ENCODE assay signal across 9 cellular contexts in the genomic region with DNA sequence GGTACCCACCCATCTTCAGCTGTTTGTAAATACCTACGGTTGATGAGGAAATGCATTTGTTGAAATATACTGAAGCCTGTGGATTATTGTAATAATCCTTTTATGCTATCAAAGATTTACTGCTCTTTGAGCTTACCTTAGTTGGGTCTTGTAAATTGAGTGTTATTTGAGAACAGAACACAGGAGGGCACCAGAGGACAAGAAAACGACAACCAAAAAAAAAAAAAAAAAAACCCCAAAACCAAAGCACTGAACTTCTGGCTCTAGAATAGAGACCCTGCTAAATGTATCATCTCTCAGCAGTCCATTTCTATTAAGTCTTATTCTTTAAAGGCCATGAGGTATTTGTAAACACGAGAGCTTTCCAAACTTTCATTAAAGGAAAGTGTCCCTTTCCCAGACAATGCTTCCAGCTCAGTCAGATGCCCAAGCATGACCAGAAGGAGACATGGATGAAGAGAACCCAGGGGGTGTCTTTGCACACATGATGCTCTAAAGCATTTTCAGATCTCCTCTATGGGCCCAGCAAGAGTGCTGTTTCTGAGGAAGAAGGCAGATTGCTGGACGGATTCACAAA.
A peak's percentile ranks its signal among the peaks of the same experiment; 100 is the strongest.
DNase-seq lines count a peak whose midpoint lies in the region; ATAC-seq and TF ChIP-seq lines count a peak whose summit lies in the region.
"Had no signal": no experiment of that assay in that cellular context is flagged by ENCODE, and none has a peak within 500 bp of the region (broad histone marks: within the 10 kb centered on the region; RNA-seq: fewer than 3 reads in every experiment).

No MANE protein-coding gene starts in this region.

- TF ChIP-seq CTCF in 22Rv1 (IDR thresholded peaks at IDR 0.05) = peak; percentile 63
- TF ChIP-seq CTCF in GM12872 (IDR thresholded peaks at IDR 0.05; ENCODE audit: insufficient read depth, low read depth, low read length) = peak; percentile 33; the same call in 1 of the 3 replicates
- peak in 4 of 6 experiments; percentile 4 to 32 (median 21) for TF ChIP-seq CTCF in esophagus squamous epithelium (IDR thresholded peaks at IDR 0.05)

- WGBS in esophagus squamous epithelium, 2 donors = 4 to 7% methylated on average over 3 to 4 of the region's 4 CpGs

- H3K27me3 ChIP-seq in esophagus squamous epithelium = peaks cover 0 to 5% (median 0%) of the 10 kb centered on the region in 4 donors

- no peaks in the 10 kb centered on the region for H3K9me3 Mint-ChIP-seq in activated T-helper 17 cell treated with anti-CD3 and anti-CD28 coated beads, Interleukin-2, amount 50 U/mL, for 72 hours
- H3K9me3 Mint-ChIP-seq: activated naive CD8-positive, alpha-beta T cell treated with anti-CD3 and anti-CD28 coated beads, Interleukin-2, amount 10 ng/mL, durations not matched to agents 7 days and 5 days had no signal

- H3K36me3 Mint-ChIP-seq in activated T-helper 17 cell treated with anti-CD3 and anti-CD28 coated beads, Interleukin-2, amount 50 U/mL, for 72 hours (ENCODE audit: low read depth) = no peaks in the 10 kb centered on the region
- H3K36me3 Mint-ChIP-seq: activated naive CD8-positive, alpha-beta T cell treated with anti-CD3 and anti-CD28 coated beads, Interleukin-2, amount 10 ng/mL, durations not matched to agents 7 days and 5 days had no signal

- DNase-seq in NCI-H69 (lab: John Stamatoyannopoulos, UW) (peak; percentile 55), esophagus squamous epithelium (lab: John Stamatoyannopoulos, UW) (no peak), superior temporal gyrus (ENCODE audit: extremely low spot score) (peak; percentile 71), left cardiac atrium (no peak), DMS114 treated with DMSO at 0.1 percent for 48 hours (lab: John Stamatoyannopoulos, UW; ENCODE audit: unreplicated experiment) (no peak)
- DNase-seq: activated naive CD8-positive, alpha-beta T cell treated with anti-CD3 and anti-CD28 coated beads, Interleukin-2, amount 10 ng/mL, durations not matched to agents 7 days and 5 days had no signal

- H3K4me1 Mint-ChIP-seq in activated T-helper 17 cell treated with anti-CD3 and anti-CD28 coated beads, Interleukin-2, amount 50 U/mL, for 72 hours = no peaks in the 10 kb centered on the region
- H3K4me1 Mint-ChIP-seq: activated naive CD8-positive, alpha-beta T cell treated with anti-CD3 and anti-CD28 coated beads, Interleukin-2, amount 10 ng/mL, durations not matched to agents 7 days and 5 days had no signal

- peaks cover 11% of the 10 kb centered on the region for H3K27me3 Mint-ChIP-seq in activated T-helper 17 cell treated with anti-CD3 and anti-CD28 coated beads, Interleukin-2, amount 50 U/mL, for 72 hours
- H3K27me3 Mint-ChIP-seq: activated naive CD8-positive, alpha-beta T cell treated with anti-CD3 and anti-CD28 coated beads, Interleukin-2, amount 10 ng/mL, durations not matched to agents 7 days and 5 days had no signal

- TF ChIP-seq POLR2A in esophagus squamous epithelium (IDR thresholded peaks at IDR 0.05) = no peak

- no peak overlapping the region for H3K27ac Mint-ChIP-seq in activated T-helper 17 cell treated with anti-CD3 and anti-CD28 coated beads, Interleukin-2, amount 50 U/mL, for 72 hours
- H3K27ac Mint-ChIP-seq: activated naive CD8-positive, alpha-beta T cell treated with anti-CD3 and anti-CD28 coated beads, Interleukin-2, amount 10 ng/mL, durations not matched to agents 7 days and 5 days had no signal

- no peaks in the 10 kb centered on the region for H3K4me1 ChIP-seq in esophagus squamous epithelium

- no peak for ATAC-seq in activated T-helper 17 cell treated with anti-CD3 and anti-CD28 coated beads, Interleukin-2, amount 50 U/mL, for 72 hours (replicated peaks)
- ATAC-seq in left cardiac atrium = no peak

- intact Hi-C loops in esophagus squamous epithelium (cut with DNase I) (no loop called here), left cardiac atrium (cut with DNase I) (no loop called here)

- H3K27ac ChIP-seq in 22Rv1 (no peak overlapping the region), esophagus squamous epithelium (no peak overlapping the region)

- no peaks in the 10 kb centered on the region for H3K36me3 ChIP-seq in esophagus squamous epithelium

- no peak overlapping the region for H3K4me3 ChIP-seq in esophagus squamous epithelium

- H3K9me3 ChIP-seq in esophagus squamous epithelium = no peaks in the 10 kb centered on the region

- H3K4me3 Mint-ChIP-seq in activated T-helper 17 cell treated with anti-CD3 and anti-CD28 coated beads, Interleukin-2, amount 50 U/mL, for 72 hours = no peak overlapping the region
- H3K4me3 Mint-ChIP-seq: activated naive CD8-positive, alpha-beta T cell treated with anti-CD3 and anti-CD28 coated beads, Interleukin-2, amount 10 ng/mL, durations not matched to agents 7 days and 5 days had no signal

Comparison
In these comparisons a context has a peak if more than half of its experiments do, and no peak if none do; other contexts are left out.
1. DNase-seq: peak in NCI-H69 (single experiment) and superior temporal gyrus (single experiment); none in esophagus squamous epithelium (single experiment), left cardiac atrium (single experiment) and DMS114 treated with DMSO at 0.1 percent for 48 hours (single experiment).
2. Peak in every context shown above with its lines, with median percentiles within 50 percentile points of each other: CTCF ChIP-seq.